Comparison of ENCODE assay signal across 8 cellular contexts in genomic region chr10:80046629-80047441, GRCh38. TPM values are rescaled to one million over a fixed set of nuclear protein-coding genes. Genes with fewer than 3 reads are reported as not detected.
DNase-seq lines count a peak whose midpoint lies in the region; ATAC-seq and TF ChIP-seq lines count a peak whose summit lies in the region.

No MANE protein-coding gene starts in this region.

- H3K27ac ChIP-seq in AG04450 (ENCODE audit: low read depth, low read length) = no peak overlapping the region

- no peak overlapping the region for H3K4me3 Mint-ChIP-seq in endothelial cell (ENCODE audit: unreplicated experiment)

- H3K27me3 Mint-ChIP-seq in endothelial cell (ENCODE audit: unreplicated experiment) = peaks cover 7% of the 10 kb centered on the region

- no peaks in the 10 kb centered on the region for H3K36me3 Mint-ChIP-seq in endothelial cell (ENCODE audit: low read depth, unreplicated experiment)

- DNase-seq in AG04450 (ENCODE audit: low read depth, low spot score) = peak; percentile 32
- DNase-seq in NCI-H748 treated with DMSO at 0.1 percent for 48 hours (lab: John Stamatoyannopoulos, UW) = peak; percentile 16
- DNase-seq in activated CD8-positive, alpha-beta memory T cell treated with anti-CD3 and anti-CD28 coated beads for 4 hours (ENCODE audit: low read depth in 2 of 2) = peak; percentile 38 to 43
- peak; percentile 87 for DNase-seq in endothelial cell (ENCODE audit: low spot score)
- peak; percentile 77 for DNase-seq in mucosa of gallbladder (ENCODE audit: low spot score)
- peak; percentile 48 to 49 for DNase-seq in stimulated activated CD8-positive, alpha-beta memory T cell treated with anti-CD3 and anti-CD28 coated beads, Interleukin-4, amount 100 ng/mL, for 4 hours (ENCODE audit: low read depth in 2 of 2, low spot score in 1 of 2)

- peaks cover 4% of the 10 kb centered on the region for H3K27me3 ChIP-seq in AG04450 (ENCODE audit: control insufficient read depth, insufficient read depth, low read length)

- no peak overlapping the region for H3K4me3 ChIP-seq in AG04450 (ENCODE audit: low read depth, low read length)

- H3K27ac Mint-ChIP-seq in endothelial cell (ENCODE audit: unreplicated experiment) = no peak overlapping the region

- H3K4me1 Mint-ChIP-seq in endothelial cell (ENCODE audit: unreplicated experiment) = no peaks in the 10 kb centered on the region

- CTCF ChIA-PET in AG04450 (lab: Charles Lee) = interaction anchor here (0.6 to 2.9 kb wide), 26 partner anchors 10 to 672 kb away, joined by 3 to 33 read pairs (median 4); no protein-coding TSS in a partner anchor

- H3K9me3 ChIP-seq in AG04450 (ENCODE audit: control insufficient read depth, insufficient read depth, low read length) = no peaks in the 10 kb centered on the region

- ATAC-seq in GM18511 (IDR thresholded peaks at IDR 0.05; ENCODE audit: unreplicated experiment) (peak; percentile 88), HG03095 (IDR thresholded peaks at IDR 0.05; ENCODE audit: unreplicated experiment) (peak; percentile 91)

- H3K9me3 Mint-ChIP-seq in endothelial cell (ENCODE audit: unreplicated experiment) = no peaks in the 10 kb centered on the region

- POLR2A ChIA-PET in AG04450 (lab: Yijun Ruan, JAX) = no interaction called here

- TF ChIP-seq CTCF in AG04450 (IDR thresholded peaks at IDR 0.05; ENCODE audit: low read depth, low read length) (peak; percentile 93), endothelial cell (IDR thresholded peaks at IDR 0.05; ENCODE audit: unreplicated experiment) (peak; percentile 87)

RNA-seq across cellular contexts. Expression of gene TMEM254, which starts 31.6 kb away (rescaled TPM):
- polyA plus RNA-seq in AG04450 (2011; rRNA removed) = 24.4 and 34.4 TPM in 2 replicates
- 12.4 and 15.7 TPM in 2 replicates for polyA minus RNA-seq in AG04450 (2011; rRNA and poly(A)+ RNA removed)
- total RNA-seq in endothelial cell (ENCODE audit: unreplicated experiment) (16.6 TPM), mucosa of gallbladder (37.7 TPM)

Comparison
In these comparisons a context has a peak if more than half of its experiments do, and no peak if none do; other contexts are left out.
1. DNase-seq: peak in every context shown above with its lines; median percentile 87 in endothelial cell; 77 in mucosa of gallbladder; 48 in stimulated activated CD8-positive, alpha-beta memory T cell treated with anti-CD3 and anti-CD28 coated beads, Interleukin-4, amount 100 ng/mL, for 4 hours; 40 in activated CD8-positive, alpha-beta memory T cell treated with anti-CD3 and anti-CD28 coated beads for 4 hours; 32 in AG04450; 16 in NCI-H748 treated with DMSO at 0.1 percent for 48 hours.